ENCODE assay signal across 11 cellular contexts in genomic region chr4:110959041-110959643, GRCh38.
DNase-seq lines count a peak whose midpoint lies in the region; ATAC-seq, FAIRE-seq and TF ChIP-seq lines count a peak whose summit lies in the region.
"Had no signal": no experiment of that assay in that cellular context is flagged by ENCODE, and none has a peak within 500 bp of the region (broad histone marks: within the 10 kb centered on the region; RNA-seq: fewer than 3 reads in every experiment).

No MANE protein-coding gene starts in this region.

- no peaks in the 10 kb centered on the region for H3K9me2 ChIP-seq in PC-9 (ENCODE audit: insufficient read depth)

- H3K79me2 ChIP-seq in PC-9 (ENCODE audit: low read depth): no peaks in the 10 kb centered on the region

- CTCF ChIA-PET in PC-9 (lab: Charles Lee): no interaction called here
- CTCF ChIA-PET in WTC11 (lab: Charles Lee): interaction anchor here (0.7 to 1.3 kb wide), 3 partner anchors 12 to 323 kb away, joined by 3 to 5 read pairs (median 3); no protein-coding TSS in a partner anchor

- H3K4me1 ChIP-seq in PC-9 (replicated peaks; ENCODE audit: insufficient read depth): no peaks in the 10 kb centered on the region

- H3K4me2 ChIP-seq in PC-9: no peak overlapping the region

- no peaks in the 10 kb centered on the region for H3K9me3 ChIP-seq in PC-9 (ENCODE audit: insufficient read depth, low read depth)
- H3K9me3 ChIP-seq: neutrophil had no signal

- no peak overlapping the region for H3K27ac ChIP-seq in PC-9
- H3K27ac ChIP-seq: neutrophil had no signal

- POLR2A ChIA-PET in PC-9 (lab: Charles Lee; ENCODE audit: unreplicated experiment): no interaction called here
- POLR2A ChIA-PET in WTC11 (lab: Charles Lee): no interaction called here

- no peak overlapping the region for H3K27ac Mint-ChIP-seq in WTC11

- no peaks in the 10 kb centered on the region for H3K27me3 ChIP-seq in PC-9 (ENCODE audit: insufficient read depth, low read depth)
- H3K27me3 ChIP-seq: neutrophil had no signal

- H3K4me3 ChIP-seq in PC-9: no peak overlapping the region
- no peak overlapping the region for H3K4me3 ChIP-seq in fibroblast of pulmonary artery (replicated peaks; ENCODE audit: low read depth, low read length)

- ATAC-seq in WTC11: no peak
- ATAC-seq: esophagus mucosa had no signal

- no peak for DNase-seq in PC-9
- DNase-seq in fibroblast of pulmonary artery (ENCODE audit: low read depth): peak; percentile 13
- DNase-seq in NCI-H1417 treated with DMSO at 0.1 percent for 48 hours (lab: John Stamatoyannopoulos, UW): no peak
- no peak for DNase-seq in WTC11 (ENCODE audit: low spot score)
- DNase-seq in activated CD8-positive, alpha-beta memory T cell treated with anti-CD3 and anti-CD28 coated beads for 24 hours: no peak
- DNase-seq in NCI-H748 treated with DMSO at 0.1 percent for 48 hours (lab: John Stamatoyannopoulos, UW): no peak
- DNase-seq: Right ventricle myocardium superior had no signal

- H3K36me3 ChIP-seq in PC-9 (ENCODE audit: low read depth): no peaks in the 10 kb centered on the region
- H3K36me3 ChIP-seq: neutrophil had no signal

- FAIRE-seq in A204.1 (lab: Jason Lieb, UNC): peak; percentile 60

- BruUV-seq in PC-9 (replicated peaks; lab: Mats Ljungman, UMichigan): no TSS peak

- H3K36me3 Mint-ChIP-seq in WTC11: no peaks in the 10 kb centered on the region

- H3K9me3 Mint-ChIP-seq in WTC11: no peaks in the 10 kb centered on the region

- no peaks in the 10 kb centered on the region for H3F3A ChIP-seq in PC-9 (ENCODE audit: insufficient read depth, low read depth)

- no peaks in the 10 kb centered on the region for H4K20me1 ChIP-seq in PC-9 (ENCODE audit: insufficient read depth)

- TF ChIP-seq CTCF in GM12873 (IDR thresholded peaks at IDR 0.05; ENCODE audit: insufficient read depth, low read depth, low read length, missing control alignments): peak; percentile 13
- peak; percentile 43; the same call in 1 of the 2 replicates for TF ChIP-seq CTCF in PC-9 (conservative IDR thresholded peaks at IDR 0.05)
- peak; percentile 22 for TF ChIP-seq CTCF in fibroblast of pulmonary artery (IDR thresholded peaks at IDR 0.05; ENCODE audit: low read length, missing control alignments)
- TF ChIP-seq CTCF in WTC11 (IDR thresholded peaks at IDR 0.05): no peak

- no peak overlapping the region for H2AFZ ChIP-seq in PC-9

- H3K4me1 Mint-ChIP-seq in WTC11: peaks cover 13% of the 10 kb centered on the region

- no peaks in the 10 kb centered on the region for H3K27me3 Mint-ChIP-seq in WTC11 (ENCODE audit: low read depth)

- intact Hi-C loops in PC-9 (cut with micrococcal nuclease; ENCODE audit: unreplicated experiment): loop anchor here (5.0 to 10.0 kb wide), 2 partner anchors 327 to 676 kb away; no protein-coding TSS in a partner anchor

- H3K4me3 Mint-ChIP-seq in WTC11: no peak overlapping the region

TF ChIP-seq in WTC11, 78 proteins besides CTCF, POLR2A, EP300 and RAD21:
- no peak for TF ChIP-seq NFE2L1 (CRISPR knock-in tag; IDR thresholded peaks at IDR 0.05)
